Comparison of ENCODE assay signal across 19 cellular contexts in genomic region chr10:132921086-132921485, GRCh38. TPM values are rescaled to one million over a fixed set of nuclear protein-coding genes. Genes with fewer than 3 reads are reported as not detected.
DNase-seq lines count a peak whose midpoint lies in the region; ATAC-seq and TF ChIP-seq lines count a peak whose summit lies in the region.
"Had no signal": no experiment of that assay in that cellular context is flagged by ENCODE, and none has a peak within 500 bp of the region (broad histone marks: within the 10 kb centered on the region; RNA-seq: fewer than 3 reads in every experiment).

No MANE protein-coding gene starts in this region.

- no peak for TF ChIP-seq CTCF in osteoblast (IDR thresholded peaks at IDR 0.05; ENCODE audit: extremely low read depth, low read depth, low read length)

- H3K79me1 ChIP-seq in neuronal stem cell (ENCODE audit: low read depth, low read length), result no peaks in the 10 kb centered on the region

- ATAC-seq in left ventricle myocardium superior, result no peak
- ATAC-seq: GM23338, HCT116 had no signal

- peak overlapping the region; percentile 75 for H2AK5ac ChIP-seq in neuronal stem cell (ENCODE audit: low read depth, low read length)

- intact Hi-C loops in left ventricle myocardium superior (cut with micrococcal nuclease), result no loop called here
- intact Hi-C loops in cardiac septum (cut with DNase I), result no loop called here

- H3K27me3 ChIP-seq in neuronal stem cell (ENCODE audit: control insufficient read depth in 3 of 3, insufficient read depth in 3 of 3, low read depth in 1 of 3, low read length in 3 of 3), result no peaks in the 10 kb centered on the region
- H3K27me3 ChIP-seq in osteoblast (ENCODE audit: insufficient read depth, low read length), result no peaks in the 10 kb centered on the region

- no peaks in the 10 kb centered on the region for H3K9me3 Mint-ChIP-seq in activated naive CD4-positive, alpha-beta T cell treated with anti-CD3 and anti-CD28 coated beads, Interleukin-2, amount 10 ng/mL, durations not matched to agents 7 days and 5 days
- H3K9me3 Mint-ChIP-seq: CD4-positive, alpha-beta T cell; GM23338 had no signal

- no peak overlapping the region for H2BK120ac ChIP-seq in neuronal stem cell (ENCODE audit: low read depth, low read length)

- H2AFZ ChIP-seq in neuronal stem cell (ENCODE audit: low read length) (no peak overlapping the region), osteoblast (ENCODE audit: low read length) (no peak overlapping the region)
- H2AFZ ChIP-seq: GM23338 had no signal

- H3K18ac ChIP-seq in neuronal stem cell (ENCODE audit: low read length), result peak overlapping the region; percentile 27

- H3K79me2 ChIP-seq in osteoblast (ENCODE audit: insufficient read depth, low read length), result no peaks in the 10 kb centered on the region

- no peak overlapping the region for H3K4me3 Mint-ChIP-seq in activated naive CD4-positive, alpha-beta T cell treated with anti-CD3 and anti-CD28 coated beads, Interleukin-2, amount 10 ng/mL, durations not matched to agents 7 days and 5 days
- H3K4me3 Mint-ChIP-seq: CD4-positive, alpha-beta T cell; GM23338; HFFc6 had no signal

- H3K27ac ChIP-seq in neuronal stem cell (replicated peaks; ENCODE audit: low read length), result no peak overlapping the region
- H3K27ac ChIP-seq in osteoblast (ENCODE audit: low read depth, low read length), result no peak overlapping the region
- H3K27ac ChIP-seq: 22Rv1, A549, C4-2B had no signal

- CTCF ChIA-PET in activated naive CD4-positive, alpha-beta T cell treated with anti-CD3 and anti-CD28 coated beads, Interleukin-2, amount 10 ng/mL, durations not matched to agents 7 days and 5 days (lab: Charles Lee), result no interaction called here

- no peak overlapping the region for H3K23ac ChIP-seq in neuronal stem cell (ENCODE audit: low read depth, low read length, poor library complexity)

- H3K36me3 Mint-ChIP-seq in activated naive CD4-positive, alpha-beta T cell treated with anti-CD3 and anti-CD28 coated beads, Interleukin-2, amount 10 ng/mL, durations not matched to agents 7 days and 5 days, result no peaks in the 10 kb centered on the region

- H3K9me3 ChIP-seq in neuronal stem cell (replicated peaks in 1 of 2; ENCODE audit: control insufficient read depth in 2 of 2, insufficient read depth in 1 of 2, low read depth in 1 of 2, low read length in 2 of 2) (no peaks in the 10 kb centered on the region), osteoblast (ENCODE audit: low read depth, low read length) (no peaks in the 10 kb centered on the region)
- H3K9me3 ChIP-seq: A549 had no signal

- H3K27me3 Mint-ChIP-seq in activated naive CD4-positive, alpha-beta T cell treated with anti-CD3 and anti-CD28 coated beads, Interleukin-2, amount 10 ng/mL, durations not matched to agents 7 days and 5 days, result no peaks in the 10 kb centered on the region
- H3K27me3 Mint-ChIP-seq: CD4-positive, alpha-beta T cell had no signal

- no peaks in the 10 kb centered on the region for H3K4me1 Mint-ChIP-seq in activated naive CD4-positive, alpha-beta T cell treated with anti-CD3 and anti-CD28 coated beads, Interleukin-2, amount 10 ng/mL, durations not matched to agents 7 days and 5 days
- H3K4me1 Mint-ChIP-seq: GM23338 had no signal

- H3K36me3 ChIP-seq in neuronal stem cell (replicated peaks in 1 of 2; ENCODE audit: control insufficient read depth in 2 of 2, insufficient read depth in 2 of 2, low read length in 2 of 2) (no peaks in the 10 kb centered on the region), osteoblast (ENCODE audit: insufficient read depth, low read length) (no peaks in the 10 kb centered on the region)

- no peak overlapping the region for H4K8ac ChIP-seq in neuronal stem cell (ENCODE audit: low read depth, low read length)

- no peak overlapping the region for H3K14ac ChIP-seq in neuronal stem cell (ENCODE audit: low read length)

- no peak overlapping the region for H3K27ac Mint-ChIP-seq in activated naive CD4-positive, alpha-beta T cell treated with anti-CD3 and anti-CD28 coated beads, Interleukin-2, amount 10 ng/mL, durations not matched to agents 7 days and 5 days
- H3K27ac Mint-ChIP-seq: CD4-positive, alpha-beta T cell; GM23338; HFFc6 had no signal

- no peak overlapping the region for H4K91ac ChIP-seq in neuronal stem cell (ENCODE audit: low read depth, low read length, poor library complexity)

- no CpG with 5 or more reads among the region's 18 CpGs for WGBS in neuronal stem cell (ENCODE audit: extremely low coverage in 2 of 2, insufficient read length in 2 of 2, insufficient replicate concordance in 1 of 2), 2 donors

- H4K20me1 ChIP-seq in osteoblast (ENCODE audit: insufficient read depth, low read length), result no peaks in the 10 kb centered on the region

- peak; percentile 6 for DNase-seq in activated naive CD4-positive, alpha-beta T cell treated with anti-CD3 and anti-CD28 coated beads, Interleukin-2, amount 50 U/mL, for 16 hours
- no peak for DNase-seq in activated naive CD4-positive, alpha-beta T cell treated with anti-CD3 and anti-CD28 coated beads, Interleukin-2, amount 10 ng/mL, durations not matched to agents 7 days and 5 days
- DNase-seq in left ventricle myocardium superior (peak; percentile 15), cardiac septum (ENCODE audit: low spot score) (no peak), neuronal stem cell (ENCODE audit: low spot score) (no peak), medulla oblongata (ENCODE audit: extremely low spot score) (no peak), osteoblast (ENCODE audit: insufficient read length, low spot score, missing footprints) (no peak)
- DNase-seq: AML-193; CD4-positive, alpha-beta T cell; DMS153; DMS79; GDM1; H7; HFFc6 had no signal

- H3K4me3 ChIP-seq in neuronal stem cell (ENCODE audit: low read length in 2 of 2) (no peak overlapping the region), osteoblast (ENCODE audit: insufficient read depth, low read length) (no peak overlapping the region)
- H3K4me3 ChIP-seq: A549, GM23338 had no signal

- H2BK5ac ChIP-seq in neuronal stem cell (ENCODE audit: low read length), result no peak overlapping the region

- no peak overlapping the region for H3K9ac ChIP-seq in neuronal stem cell (ENCODE audit: low read depth, low read length, poor library complexity)

- H2BK12ac ChIP-seq in neuronal stem cell (ENCODE audit: low read length), result no peak overlapping the region

- H2BK15ac ChIP-seq in neuronal stem cell (ENCODE audit: low read length), result no peak overlapping the region

- H3K4me2 ChIP-seq in neuronal stem cell (ENCODE audit: insufficient read depth, low read length, poor library complexity, severe bottlenecking), result no peak overlapping the region
- no peak overlapping the region for H3K4me2 ChIP-seq in osteoblast (ENCODE audit: insufficient read depth, low read length)
- H3K4me2 ChIP-seq: A549, GM23338 had no signal

- H3K4me1 ChIP-seq in neuronal stem cell (ENCODE audit: control insufficient read depth in 2 of 2, insufficient read depth in 1 of 2, low read depth in 1 of 2, low read length in 2 of 2) (no peaks in the 10 kb centered on the region), osteoblast (ENCODE audit: insufficient read depth, low read length) (no peaks in the 10 kb centered on the region)
- H3K4me1 ChIP-seq: A549 had no signal

- no peak overlapping the region for H3K4ac ChIP-seq in neuronal stem cell (ENCODE audit: low read length)

RNA-seq across cellular contexts. Expression of gene CFAP46, which starts 21.3 kb away (rescaled TPM):
- total RNA-seq in left ventricle myocardium superior (1.5 TPM), cardiac septum (0.94 TPM), osteoblast (under 0.01 and 0.29 TPM in 2 replicates)
- 1.5 TPM for polyA plus RNA-seq in neuronal stem cell (2013, experiment 1 of 2)
- 1.4 TPM for polyA plus RNA-seq in neuronal stem cell (2013, experiment 2 of 2)
- total RNA-seq: CD4-positive, alpha-beta T cell had no signal

Comparison
In these comparisons a context has a peak if more than half of its experiments do, and no peak if none do; other contexts are left out.
1. DNase-seq: peak in activated naive CD4-positive, alpha-beta T cell treated with anti-CD3 and anti-CD28 coated beads, Interleukin-2, amount 50 U/mL, for 16 hours (single experiment) and left ventricle myocardium superior (single experiment); none in activated naive CD4-positive, alpha-beta T cell treated with anti-CD3 and anti-CD28 coated beads, Interleukin-2, amount 10 ng/mL, durations not matched to agents 7 days and 5 days (single experiment), cardiac septum (single experiment), neuronal stem cell (single experiment), medulla oblongata (single experiment) and osteoblast (single experiment).